36 cellular contexts compared by ENCODE assay signal in the genomic region with DNA sequence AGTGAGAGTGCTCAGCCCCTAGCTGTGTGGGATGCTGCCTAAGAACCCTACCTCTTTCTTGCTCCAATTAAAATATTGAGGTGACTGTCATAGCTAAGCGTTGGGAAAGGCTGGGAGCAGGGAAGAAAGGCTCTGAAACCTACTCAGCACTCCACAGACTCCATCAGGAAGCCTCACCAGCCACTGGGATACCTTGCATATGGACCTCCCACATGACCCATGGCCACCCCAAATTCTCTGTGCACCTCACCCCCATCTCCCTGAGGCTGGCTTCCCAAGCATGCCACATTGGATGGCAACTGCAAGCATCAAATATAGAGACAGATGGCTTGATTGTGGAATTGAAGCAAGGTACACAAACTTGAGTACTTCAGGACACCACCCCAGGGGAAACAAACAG. TPM values are rescaled to one million over a fixed set of nuclear protein-coding genes. Genes with fewer than 3 reads are reported as not detected.
"Had no signal": no experiment of that assay in that cellular context is flagged by ENCODE, and none has a peak within 500 bp of the region (broad histone marks: within the 10 kb centered on the region; RNA-seq: fewer than 3 reads in every experiment).

No MANE protein-coding gene starts in this region.

- H3K27me3 Mint-ChIP-seq: activated CD4-positive, alpha-beta memory T cell treated with anti-CD3 and anti-CD28 coated beads for 36 hours; activated naive CD8-positive, alpha-beta T cell treated with anti-CD3 and anti-CD28 coated beads for 36 hours had no signal

- H3K27ac Mint-ChIP-seq: activated CD4-positive, alpha-beta memory T cell treated with anti-CD3 and anti-CD28 coated beads for 36 hours; activated CD4-positive, alpha-beta T cell treated with anti-CD3 and anti-CD28 coated beads, Interleukin-2, amount 10 ng/mL, durations not matched to agents 24 days and 14 days; activated naive CD4-positive, alpha-beta T cell treated with anti-CD3 and anti-CD28 coated beads for 36 hours; activated naive CD8-positive, alpha-beta T cell treated with anti-CD3 and anti-CD28 coated beads for 36 hours; activated T-helper 1 cell treated with anti-CD3 and anti-CD28 coated beads, Interleukin-12 subunit alpha, Interleukin-12 subunit beta, Interleukin-2, Interleukin-4 antibody, amounts not matched to agents 30 ng/mL and 10 ng/mL and 1 ng/mL, durations not matched to agents 14 hours and 24 hours and 36 hours; natural killer cell; neural progenitor cell had no signal

- ATAC-seq: body of pancreas, heart left ventricle, left lung, lower lobe of right lung, natural killer cell, right cardiac atrium had no signal

- DNase-seq: activated CD4-positive, alpha-beta memory T cell treated with anti-CD3 and anti-CD28 coated beads for 36 hours; activated CD4-positive, alpha-beta T cell treated with anti-CD3 and anti-CD28 coated beads, Interleukin-2, amount 10 ng/mL, durations not matched to agents 24 days and 14 days; activated CD4-positive, CD25-positive, alpha-beta regulatory T cell treated with anti-CD3 and anti-CD28 coated beads, Interleukin-2, amount 50 U/mL, for 72 hours; activated CD8-positive, alpha-beta memory T cell treated with anti-CD3 and anti-CD28 coated beads, Interleukin-2, amount 50 U/mL, for 4 hours; activated effector memory CD4-positive, alpha-beta T cell treated with anti-CD3 and anti-CD28 coated beads, Interleukin-2, amount 50 U/mL, for 16 hours; activated naive CD4-positive, alpha-beta T cell treated with anti-CD3 and anti-CD28 coated beads for 36 hours; activated naive CD8-positive, alpha-beta T cell treated with anti-CD3 and anti-CD28 coated beads for 36 hours; activated T-cell treated with anti-CD3 and anti-CD28 coated beads, Interleukin-2, amount 50 U/mL, for 1 hour; adrenal gland; aorta; body of pancreas; effector memory CD4-positive, alpha-beta T cell; foreskin fibroblast; heart left ventricle; hypothalamus; kidney glomerular epithelial cell; left lung; lower lobe of right lung; mesenchymal stem cell; natural killer cell; right cardiac atrium; spleen; stimulated activated naive CD4-positive, alpha-beta T cell treated with Interleukin-2 at 50 U/mL for 16 hours; T1000; WERI-Rb-1 had no signal

- H3K27me3 ChIP-seq: adrenal gland, body of pancreas, heart left ventricle, left lung, neural progenitor cell, spleen, tibial nerve had no signal

- H2AFZ ChIP-seq: neural progenitor cell had no signal

- H3K4me1 Mint-ChIP-seq: activated CD4-positive, alpha-beta T cell treated with anti-CD3 and anti-CD28 coated beads, Interleukin-2, amount 10 ng/mL, durations not matched to agents 24 days and 14 days; activated naive CD8-positive, alpha-beta T cell treated with anti-CD3 and anti-CD28 coated beads for 36 hours; natural killer cell; neural progenitor cell had no signal

- H3K27ac ChIP-seq: adrenal gland, body of pancreas, heart left ventricle, left lung, lower lobe of right lung, neural progenitor cell, spleen, tibial nerve, WERI-Rb-1 had no signal

- H3K4me3 ChIP-seq: adrenal gland, body of pancreas, heart left ventricle, left lung, lower lobe of right lung, neural progenitor cell, spleen, tibial nerve had no signal

- H3K4me3 Mint-ChIP-seq: activated CD4-positive, alpha-beta memory T cell treated with anti-CD3 and anti-CD28 coated beads for 36 hours; activated CD4-positive, alpha-beta T cell treated with anti-CD3 and anti-CD28 coated beads, Interleukin-2, amount 10 ng/mL, durations not matched to agents 24 days and 14 days; activated naive CD4-positive, alpha-beta T cell treated with anti-CD3 and anti-CD28 coated beads for 36 hours; activated naive CD8-positive, alpha-beta T cell treated with anti-CD3 and anti-CD28 coated beads for 36 hours; activated T-helper 1 cell treated with anti-CD3 and anti-CD28 coated beads, Interleukin-12 subunit alpha, Interleukin-12 subunit beta, Interleukin-2, Interleukin-4 antibody, amounts not matched to agents 30 ng/mL and 10 ng/mL and 1 ng/mL, durations not matched to agents 14 hours and 24 hours and 36 hours; natural killer cell; neural progenitor cell had no signal

- H3K4me1 ChIP-seq: adrenal gland, body of pancreas, heart left ventricle, left lung, lower lobe of right lung, neural progenitor cell, spleen, tibial nerve had no signal

- H3K4me2 ChIP-seq: neural progenitor cell had no signal

RNA-seq across cellular contexts. Expression of a gene that starts 50.5 kb away (rescaled TPM):
- total RNA-seq: natural killer cell had no signal

RNA-seq across cellular contexts. Expression of a gene that starts 52.4 kb away (rescaled TPM):
- total RNA-seq: activated CD4-positive, alpha-beta T cell treated with anti-CD3 and anti-CD28 coated beads, Interleukin-2, amount 10 ng/mL, durations not matched to agents 24 days and 14 days; activated CD8-positive, alpha-beta memory T cell treated with anti-CD3 and anti-CD28 coated beads for 36 hours; activated naive CD4-positive, alpha-beta T cell treated with anti-CD3 and anti-CD28 coated beads for 36 hours; activated naive CD8-positive, alpha-beta T cell treated with anti-CD3 and anti-CD28 coated beads for 36 hours; activated T-helper 1 cell treated with anti-CD3 and anti-CD28 coated beads, Interleukin-12 subunit alpha, Interleukin-12 subunit beta, Interleukin-2, Interleukin-4 antibody, amounts not matched to agents 30 ng/mL and 10 ng/mL and 1 ng/mL, durations not matched to agents 14 hours and 24 hours and 36 hours; body of pancreas; dermis microvascular lymphatic vessel endothelial cell; endothelial cell of umbilical vein; heart left ventricle; left lung; lower lobe of right lung; mononuclear cell; omental fat pad; pulmonary artery endothelial cell; right cardiac atrium; tibial nerve; urinary bladder had no signal
- polyA plus RNA-seq: adrenal gland, aorta, endothelial cell of umbilical vein, esophagus, heart left ventricle, right cardiac atrium, urinary bladder had no signal
